ENCODE assay signal across 9 cellular contexts in the genomic region with DNA sequence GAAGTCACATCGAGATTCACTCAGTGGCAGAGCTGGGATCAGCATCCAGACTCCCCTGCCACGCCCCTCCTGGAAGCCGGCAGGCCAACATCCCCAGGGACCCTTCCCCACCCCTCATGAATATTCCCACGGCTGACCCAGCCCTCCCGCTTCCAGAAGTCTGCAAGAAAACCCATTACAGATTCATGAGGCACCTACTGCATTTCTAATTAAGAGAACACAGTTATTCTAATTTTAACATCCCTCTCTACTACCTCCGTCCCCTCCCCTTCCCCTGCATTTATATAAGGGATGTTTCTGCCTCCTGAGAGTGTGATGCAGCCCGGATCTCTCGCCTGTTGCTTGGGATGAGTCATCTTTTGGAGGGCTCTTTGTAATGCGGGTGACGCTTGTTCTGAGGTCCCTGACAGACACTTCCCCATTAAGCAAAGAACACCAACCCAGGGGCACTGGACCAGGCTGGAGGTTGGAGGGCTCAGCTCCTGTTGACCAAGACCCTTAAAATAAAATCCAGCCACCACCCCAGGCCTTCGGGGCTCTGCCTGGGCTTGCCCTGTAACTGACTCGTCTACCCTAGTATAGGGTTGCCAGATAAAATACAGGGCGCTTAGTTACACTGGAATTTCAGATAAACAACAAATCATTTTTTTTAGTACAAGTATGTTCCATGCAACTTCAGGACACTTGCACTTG.
DNase-seq lines count a peak whose midpoint lies in the region; ATAC-seq and TF ChIP-seq lines count a peak whose summit lies in the region.
"Had no signal": no experiment of that assay in that cellular context is flagged by ENCODE, and none has a peak within 500 bp of the region (broad histone marks: within the 10 kb centered on the region; RNA-seq: fewer than 3 reads in every experiment).

No MANE protein-coding gene starts in this region.

- no peaks in the 10 kb centered on the region for H3K36me3 Mint-ChIP-seq in activated B cell treated with CpG ODN at 0.5 μM for 24 hours (ENCODE audit: low read depth)
- no peaks in the 10 kb centered on the region for H3K36me3 Mint-ChIP-seq in activated CD4-positive, alpha-beta T cell treated with anti-CD3 and anti-CD28 coated beads, Interleukin-2, amount 10 ng/mL, durations not matched to agents 7 days and 5 days (ENCODE audit: low read depth)
- H3K36me3 Mint-ChIP-seq: memory B cell had no signal

- H3K36me3 ChIP-seq in HUES6 (ENCODE audit: control insufficient read depth, insufficient read depth, low read length) (no peaks in the 10 kb centered on the region), lower lobe of right lung (no peaks in the 10 kb centered on the region)

- no peak overlapping the region for H3K4me3 Mint-ChIP-seq in activated B cell treated with CpG ODN at 0.5 μM for 24 hours
- H3K4me3 Mint-ChIP-seq in activated CD4-positive, alpha-beta T cell treated with anti-CD3 and anti-CD28 coated beads, Interleukin-2, amount 10 ng/mL, durations not matched to agents 7 days and 5 days: no peak overlapping the region
- H3K4me3 Mint-ChIP-seq: memory B cell had no signal

- no peaks in the 10 kb centered on the region for H3K9me3 Mint-ChIP-seq in activated B cell treated with CpG ODN at 0.5 μM for 24 hours
- H3K9me3 Mint-ChIP-seq in activated CD4-positive, alpha-beta T cell treated with anti-CD3 and anti-CD28 coated beads, Interleukin-2, amount 10 ng/mL, durations not matched to agents 7 days and 5 days: no peaks in the 10 kb centered on the region
- H3K9me3 Mint-ChIP-seq: memory B cell had no signal

- H3K27me3 ChIP-seq in HUES6 (ENCODE audit: control insufficient read depth, insufficient read depth, low read length) (no peaks in the 10 kb centered on the region), lower lobe of right lung (ENCODE audit: low read depth) (peaks cover 6% of the 10 kb centered on the region)

- CTCF ChIA-PET in activated B cell treated with CpG ODN at 0.5 μM for 24 hours (lab: Charles Lee): no interaction called here
- CTCF ChIA-PET in activated CD4-positive, alpha-beta T cell treated with anti-CD3 and anti-CD28 coated beads, Interleukin-2, amount 10 ng/mL, durations not matched to agents 7 days and 5 days (lab: Charles Lee): no interaction called here

- intact Hi-C loops in activated B cell treated with CpG ODN at 0.5 μM for 24 hours (cut with micrococcal nuclease) (no loop called here), lower lobe of right lung (cut with DNase I) (no loop called here)

- peak overlapping the region; percentile 71 for H3K27ac ChIP-seq in HUES6 (ENCODE audit: low read depth, low read length)
- H3K27ac ChIP-seq in lower lobe of right lung: no peak overlapping the region

- peaks cover 35% of the 10 kb centered on the region for H3K4me1 ChIP-seq in HUES6 (ENCODE audit: control insufficient read depth, insufficient read depth, low read length)
- H3K4me1 ChIP-seq in lower lobe of right lung: no peaks in the 10 kb centered on the region

- no peak overlapping the region for H3K27ac Mint-ChIP-seq in activated B cell treated with CpG ODN at 0.5 μM for 24 hours
- H3K27ac Mint-ChIP-seq in activated CD4-positive, alpha-beta T cell treated with anti-CD3 and anti-CD28 coated beads, Interleukin-2, amount 10 ng/mL, durations not matched to agents 7 days and 5 days: no peak overlapping the region
- H3K27ac Mint-ChIP-seq: memory B cell had no signal

- H3K4me3 ChIP-seq in HUES6 (ENCODE audit: low read depth, low read length): no peak overlapping the region
- no peak overlapping the region for H3K4me3 ChIP-seq in lower lobe of right lung

- POLR2A ChIA-PET in activated B cell treated with CpG ODN at 0.5 μM for 24 hours (lab: Charles Lee): no interaction called here
- POLR2A ChIA-PET in activated CD4-positive, alpha-beta T cell treated with anti-CD3 and anti-CD28 coated beads, Interleukin-2, amount 10 ng/mL, durations not matched to agents 7 days and 5 days (lab: Charles Lee): no interaction called here

- peak; percentile 12 for DNase-seq in NCI-H1436 treated with DMSO at 0.1 percent for 48 hours (lab: John Stamatoyannopoulos, UW)
- no peak for DNase-seq in NCI-H1436 (lab: John Stamatoyannopoulos, UW)
- no peak for DNase-seq in activated B cell treated with CpG ODN at 0.5 μM for 24 hours
- DNase-seq in lower lobe of right lung: peak; percentile 24
- no peak for DNase-seq in G401 (ENCODE audit: low spot score)
- DNase-seq in NCI-H524 treated with DMSO at 0.1 percent for 48 hours (lab: John Stamatoyannopoulos, UW): no peak
- DNase-seq in activated CD4-positive, alpha-beta T cell treated with anti-CD3 and anti-CD28 coated beads, Interleukin-2, amount 10 ng/mL, durations not matched to agents 7 days and 5 days: no peak

- H3K9ac ChIP-seq in HUES6 (ENCODE audit: low read length): peak overlapping the region; percentile 53

- in situ Hi-C loops in G401 (cut with HindIII; ENCODE audit: low sequenced_read_pairs): no loop called here

- H3K9me3 ChIP-seq in HUES6 (ENCODE audit: control insufficient read depth, insufficient read depth, low read depth, low read length): no peaks in the 10 kb centered on the region
- H3K9me3 ChIP-seq in lower lobe of right lung: no peaks in the 10 kb centered on the region

- ATAC-seq in activated B cell treated with CpG ODN at 0.5 μM for 24 hours (ENCODE audit: low read depth): peak; percentile 76
- peak; percentile 39 to 70 for ATAC-seq in lower lobe of right lung

- peaks cover 17% of the 10 kb centered on the region for H3K27me3 Mint-ChIP-seq in activated B cell treated with CpG ODN at 0.5 μM for 24 hours
- H3K27me3 Mint-ChIP-seq in activated CD4-positive, alpha-beta T cell treated with anti-CD3 and anti-CD28 coated beads, Interleukin-2, amount 10 ng/mL, durations not matched to agents 7 days and 5 days: peaks cover 19% of the 10 kb centered on the region

- H3K4me1 Mint-ChIP-seq in activated B cell treated with CpG ODN at 0.5 μM for 24 hours: peaks cover 4% of the 10 kb centered on the region
- peaks cover 11% of the 10 kb centered on the region for H3K4me1 Mint-ChIP-seq in activated CD4-positive, alpha-beta T cell treated with anti-CD3 and anti-CD28 coated beads, Interleukin-2, amount 10 ng/mL, durations not matched to agents 7 days and 5 days

- no peak for TF ChIP-seq CTCF in activated B cell treated with CpG ODN at 0.5 μM for 24 hours (IDR thresholded peaks at IDR 0.05)
- no peak for TF ChIP-seq CTCF in lower lobe of right lung (IDR thresholded peaks at IDR 0.05)

Comparison
In these comparisons a context has a peak if more than half of its experiments do, and no peak if none do; other contexts are left out.
1. DNase-seq: peak in NCI-H1436 treated with DMSO at 0.1 percent for 48 hours (single experiment) and lower lobe of right lung (single experiment); none in NCI-H1436 (single experiment), activated B cell treated with CpG ODN at 0.5 μM for 24 hours (single experiment), G401 (single experiment), NCI-H524 treated with DMSO at 0.1 percent for 48 hours (single experiment) and activated CD4-positive, alpha-beta T cell treated with anti-CD3 and anti-CD28 coated beads, Interleukin-2, amount 10 ng/mL, durations not matched to agents 7 days and 5 days (single experiment).